35 cellular contexts compared by ENCODE assay signal in the genomic region with DNA sequence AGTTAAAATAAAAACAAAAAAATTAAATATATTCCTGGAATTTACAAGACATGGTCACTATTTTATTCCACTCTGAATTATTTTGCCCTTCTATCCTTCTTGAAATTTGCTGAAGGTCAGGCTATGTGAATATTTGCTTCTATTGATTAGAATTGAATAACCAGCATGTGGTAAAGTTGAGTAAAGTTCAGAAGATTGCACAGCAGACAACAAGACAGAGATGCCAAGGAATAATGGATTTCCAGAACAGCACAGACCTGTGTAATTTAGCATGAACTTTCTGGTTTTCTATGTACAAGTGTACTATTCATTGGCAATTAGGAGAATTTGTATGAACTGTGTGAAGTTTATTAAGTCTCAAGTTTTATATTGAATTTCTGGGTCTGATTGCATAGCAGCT.
DNase-seq lines count a peak whose midpoint lies in the region; ATAC-seq, FAIRE-seq and TF ChIP-seq lines count a peak whose summit lies in the region.
"Had no signal": no experiment of that assay in that cellular context is flagged by ENCODE, and none has a peak within 500 bp of the region (broad histone marks: within the 10 kb centered on the region; RNA-seq: fewer than 3 reads in every experiment).

No MANE protein-coding gene starts in this region.

- intact Hi-C loops in HepG2 (cut with micrococcal nuclease; ENCODE audit: unreplicated experiment): no loop called here
- intact Hi-C loops in right lobe of liver (cut with DNase I): no loop called here
- intact Hi-C loops in activated naive CD4-positive, alpha-beta T cell treated with anti-CD3 and anti-CD28 coated beads for 36 hours (cut with micrococcal nuclease): no loop called here

- POLR2A ChIA-PET in HepG2 (lab: Yijun Ruan, JAX): no interaction called here

- H3K9ac ChIP-seq in liver (ENCODE audit: low read depth in 1 of 2, low read length in 2 of 2) (no peak overlapping the region), HepG2 (ENCODE audit: insufficient read depth, low read depth, low read length) (no peak overlapping the region)
- H3K9ac ChIP-seq: BLaER1; BLaER1 treated with 17β-estradiol and CSF1 and Interleukin-3, amounts not matched to agents 10 nM and 100 nM had no signal

- no peaks in the 10 kb centered on the region for H3K4me1 Mint-ChIP-seq in activated naive CD4-positive, alpha-beta T cell treated with anti-CD3 and anti-CD28 coated beads for 36 hours (ENCODE audit: low read depth)
- H3K4me1 Mint-ChIP-seq: B cell; CD14-positive monocyte; CD4-positive, alpha-beta memory T cell; CD4-positive, CD25-positive, alpha-beta regulatory T cell; CD8-positive, alpha-beta memory T cell had no signal

- CTCF ChIA-PET in HepG2 (lab: Yijun Ruan, JAX; ENCODE audit: low intra/inter-chr PET ratio, low total read pairs): no interaction called here
- CTCF ChIA-PET in activated naive CD4-positive, alpha-beta T cell treated with anti-CD3 and anti-CD28 coated beads for 36 hours (lab: Charles Lee): interaction anchor here (0.6 kb wide), 1 partner anchor 103 kb away, joined by 3 read pairs; no protein-coding TSS in a partner anchor

- no peaks in the 10 kb centered on the region for H4K20me1 ChIP-seq in HepG2 (ENCODE audit: insufficient read depth, low read length)
- H4K20me1 ChIP-seq: BLaER1; BLaER1 treated with 17β-estradiol and CSF1 and Interleukin-3, amounts not matched to agents 10 nM and 100 nM had no signal

- no peaks in the 10 kb centered on the region for H3K9me3 ChIP-seq in liver (ENCODE audit: control insufficient read depth in 4 of 4, low read length in 3 of 4)
- no peaks in the 10 kb centered on the region for H3K9me3 ChIP-seq in HepG2 (ENCODE audit: low read length)
- H3K9me3 ChIP-seq in right lobe of liver: no peaks in the 10 kb centered on the region
- H3K9me3 ChIP-seq: A549; BE2C; BLaER1; BLaER1 treated with 17β-estradiol and CSF1 and Interleukin-3, amounts not matched to agents 10 nM and 100 nM; Caco-2 had no signal

- H3K4me1 ChIP-seq in liver (ENCODE audit: control insufficient read depth in 4 of 4, insufficient read depth in 4 of 4, low read length in 3 of 4) (peaks cover 0 to 6% (median 5%) of the 10 kb centered on the region in 4 donors), HepG2 (ENCODE audit: insufficient read depth, low read length) (no peaks in the 10 kb centered on the region), right lobe of liver (peaks cover 0 to 8% (median 4%) of the 10 kb centered on the region in 4 donors)
- H3K4me1 ChIP-seq: A549; BE2C; BLaER1; BLaER1 treated with 17β-estradiol and CSF1 and Interleukin-3, amounts not matched to agents 10 nM and 100 nM; Caco-2 had no signal

- H3K27ac Mint-ChIP-seq in activated naive CD4-positive, alpha-beta T cell treated with anti-CD3 and anti-CD28 coated beads for 36 hours: no peak overlapping the region
- H3K27ac Mint-ChIP-seq: B cell; CD14-positive monocyte; CD4-positive, alpha-beta memory T cell; CD4-positive, alpha-beta T cell; CD4-positive, CD25-positive, alpha-beta regulatory T cell; CD8-positive, alpha-beta memory T cell; CD8-positive, alpha-beta T cell had no signal

- no peak for ATAC-seq in HepG2
- ATAC-seq in left lobe of liver: peak; percentile 77
- peak; percentile 64 to 90 (median 78) for ATAC-seq in right lobe of liver
- ATAC-seq: A549; CD8-positive, alpha-beta T cell had no signal

- H3K4me3 ChIP-seq in liver (ENCODE audit: low read depth in 1 of 3, low read length in 3 of 3): no peak overlapping the region
- H3K4me3 ChIP-seq in HepG2 (replicated peaks in 1 of 3; ENCODE audit: insufficient read depth in 1 of 3, low read depth in 2 of 3, low read length in 3 of 3): no peak overlapping the region
- H3K4me3 ChIP-seq in right lobe of liver: no peak overlapping the region
- H3K4me3 ChIP-seq: A549; BLaER1; BLaER1 treated with 17β-estradiol and CSF1 and Interleukin-3, amounts not matched to agents 10 nM and 100 nM had no signal

- no peak overlapping the region for H2AFZ ChIP-seq in HepG2 (ENCODE audit: low read length)

- no peak for TF ChIP-seq POLR2A in HepG2 (IDR thresholded peaks at IDR 0.05; ENCODE audit: insufficient read depth in 1 of 2, low read depth in 2 of 2, low read length in 2 of 2)
- no peak for TF ChIP-seq POLR2A in right lobe of liver (IDR thresholded peaks at IDR 0.05)

- in situ Hi-C loops in HepG2 (cut with HindIII; ENCODE audit: extremely low pct_ligation_motif_present, low pct_unique_long_range_greater_than_20kb): no loop called here

- H3K36me3 ChIP-seq in liver (ENCODE audit: control insufficient read depth in 4 of 4, insufficient read depth in 3 of 4, low read depth in 1 of 4, low read length in 3 of 4): no peaks in the 10 kb centered on the region
- H3K36me3 ChIP-seq in HepG2 (replicated peaks in 1 of 2; ENCODE audit: control insufficient read depth in 1 of 2, insufficient read depth in 2 of 2, low read length in 2 of 2): no peaks in the 10 kb centered on the region
- H3K36me3 ChIP-seq in right lobe of liver: no peaks in the 10 kb centered on the region
- H3K36me3 ChIP-seq: BE2C; BLaER1; BLaER1 treated with 17β-estradiol and CSF1 and Interleukin-3, amounts not matched to agents 10 nM and 100 nM had no signal

- H3K27me3 ChIP-seq in liver (ENCODE audit: control insufficient read depth in 4 of 4, insufficient read depth in 4 of 4, low read length in 3 of 4) (no peaks in the 10 kb centered on the region), HepG2 (ENCODE audit: control insufficient read depth in 1 of 2, insufficient read depth in 2 of 2, low read length in 2 of 2) (no peaks in the 10 kb centered on the region), right lobe of liver (no peaks in the 10 kb centered on the region)
- H3K27me3 ChIP-seq: BLaER1; BLaER1 treated with 17β-estradiol and CSF1 and Interleukin-3, amounts not matched to agents 10 nM and 100 nM had no signal

- FAIRE-seq in HepG2 (lab: Jason Lieb, UNC) (no peak), D721Med (lab: Jason Lieb, UNC) (peak; percentile 25)
- FAIRE-seq: A204.1, A549 had no signal

- no TSS peak for BruUV-seq in HepG2 (replicated peaks; lab: Mats Ljungman, UMichigan)

- no peak overlapping the region for H3K27ac ChIP-seq in liver (ENCODE audit: low read depth in 1 of 2, low read length in 2 of 2)
- no peak overlapping the region for H3K27ac ChIP-seq in HepG2 (ENCODE audit: extremely low read length, insufficient read depth, low read length)
- H3K27ac ChIP-seq in right lobe of liver: peak overlapping the region in 1 of 3 donors; percentile 37
- H3K27ac ChIP-seq: 22Rv1; A549; BLaER1; BLaER1 treated with 17β-estradiol and CSF1 and Interleukin-3, amounts not matched to agents 10 nM and 100 nM; C4-2B had no signal

- no peak overlapping the region for H3K4me2 ChIP-seq in HepG2 (ENCODE audit: low read depth, low read length)
- H3K4me2 ChIP-seq: A549; BLaER1; BLaER1 treated with 17β-estradiol and CSF1 and Interleukin-3, amounts not matched to agents 10 nM and 100 nM had no signal

- H3K79me2 ChIP-seq in HepG2 (ENCODE audit: insufficient read depth, low read length): no peaks in the 10 kb centered on the region

- no peak for TF ChIP-seq RAD21 in liver (IDR thresholded peaks at IDR 0.05)
- no peak for TF ChIP-seq RAD21 in HepG2 (CRISPR knock-in tag; IDR thresholded peaks at IDR 0.05)

- TF ChIP-seq CTCF in liver (IDR thresholded peaks at IDR 0.05; ENCODE audit: low read depth, low read length, missing input control): no peak
- no peak for TF ChIP-seq CTCF in HepG2 (CRISPR knock-in tag; IDR thresholded peaks at IDR 0.05)
- no peak for TF ChIP-seq CTCF in D721Med (IDR thresholded peaks at IDR 0.05; ENCODE audit: insufficient read depth, missing control alignments)
- no peak for TF ChIP-seq CTCF in right lobe of liver (IDR thresholded peaks at IDR 0.05)

- H3K9me3 Mint-ChIP-seq in activated naive CD4-positive, alpha-beta T cell treated with anti-CD3 and anti-CD28 coated beads for 36 hours: no peaks in the 10 kb centered on the region
- H3K9me3 Mint-ChIP-seq: CD4-positive, alpha-beta T cell; CD8-positive, alpha-beta T cell had no signal

- H3K4me3 Mint-ChIP-seq in activated naive CD4-positive, alpha-beta T cell treated with anti-CD3 and anti-CD28 coated beads for 36 hours: no peak overlapping the region
- H3K4me3 Mint-ChIP-seq: B cell; CD14-positive monocyte; CD4-positive, alpha-beta memory T cell; CD4-positive, alpha-beta T cell; CD4-positive, CD25-positive, alpha-beta regulatory T cell; CD8-positive, alpha-beta memory T cell; CD8-positive, alpha-beta T cell had no signal

- TF ChIP-seq EP300 in HepG2 (IDR thresholded peaks at IDR 0.05; ENCODE audit: low read depth in 2 of 2, low read length in 2 of 2) (no peak), HepG2 (CRISPR knock-in tag; IDR thresholded peaks at IDR 0.05; ENCODE audit: borderline replicate concordance) (no peak)

- H3K27me3 Mint-ChIP-seq in activated naive CD4-positive, alpha-beta T cell treated with anti-CD3 and anti-CD28 coated beads for 36 hours (ENCODE audit: low read depth): no peaks in the 10 kb centered on the region
- H3K27me3 Mint-ChIP-seq: B cell; CD4-positive, alpha-beta memory T cell; CD4-positive, alpha-beta T cell; CD4-positive, CD25-positive, alpha-beta regulatory T cell; CD8-positive, alpha-beta memory T cell had no signal

- no peaks in the 10 kb centered on the region for H3K36me3 Mint-ChIP-seq in activated naive CD4-positive, alpha-beta T cell treated with anti-CD3 and anti-CD28 coated beads for 36 hours (ENCODE audit: low read depth)
- H3K36me3 Mint-ChIP-seq: CD14-positive monocyte; CD4-positive, alpha-beta memory T cell; CD4-positive, CD25-positive, alpha-beta regulatory T cell; CD8-positive, alpha-beta memory T cell; CD8-positive, alpha-beta T cell had no signal

- DNase-seq in HepG2 (ENCODE audit: low spot score) (no peak), D721Med (ENCODE audit: insufficient read length, low spot score) (no peak), left lobe of liver (ENCODE audit: low spot score) (no peak), right lobe of liver (no peak), putamen (ENCODE audit: low spot score) (no peak), SKM-1 treated with dmso at 0.1 percent for 144 hours (lab: John Stamatoyannopoulos, UW; ENCODE audit: unreplicated experiment) (no peak)
- DNase-seq in activated naive CD4-positive, alpha-beta T cell treated with anti-CD3 and anti-CD28 coated beads for 36 hours: no peak
- DNase-seq: 8988T; ACHN; AML-193; BE2C; C1 segment of cervical spinal cord; Caco-2; Calu3; CD4-positive, alpha-beta memory T cell; CD4-positive, alpha-beta T cell; CD4-positive, CD25-positive, alpha-beta regulatory T cell; CD8-positive, alpha-beta memory T cell; CD8-positive, alpha-beta T cell; COR-L47; DMS 273 treated with DMSO at 0.1 percent for 48 hours; DMS153; DMS79; DMS79 treated with DMSO at 0.1 percent for 48 hours; DND-41; EL had no signal

TF ChIP-seq in HepG2, 621 proteins besides CTCF, POLR2A, EP300 and RAD21 (continues in another document):
- no peak for TF ChIP-seq RELA (CRISPR knock-in tag; IDR thresholded peaks at IDR 0.05)
- no peak for TF ChIP-seq KLF6 (CRISPR knock-in tag; IDR thresholded peaks at IDR 0.05)
- TF ChIP-seq ZNF235 (CRISPR knock-in tag; IDR thresholded peaks at IDR 0.05; ENCODE audit: borderline replicate concordance): no peak
